8 cellular contexts compared by ENCODE assay signal in the genomic region with DNA sequence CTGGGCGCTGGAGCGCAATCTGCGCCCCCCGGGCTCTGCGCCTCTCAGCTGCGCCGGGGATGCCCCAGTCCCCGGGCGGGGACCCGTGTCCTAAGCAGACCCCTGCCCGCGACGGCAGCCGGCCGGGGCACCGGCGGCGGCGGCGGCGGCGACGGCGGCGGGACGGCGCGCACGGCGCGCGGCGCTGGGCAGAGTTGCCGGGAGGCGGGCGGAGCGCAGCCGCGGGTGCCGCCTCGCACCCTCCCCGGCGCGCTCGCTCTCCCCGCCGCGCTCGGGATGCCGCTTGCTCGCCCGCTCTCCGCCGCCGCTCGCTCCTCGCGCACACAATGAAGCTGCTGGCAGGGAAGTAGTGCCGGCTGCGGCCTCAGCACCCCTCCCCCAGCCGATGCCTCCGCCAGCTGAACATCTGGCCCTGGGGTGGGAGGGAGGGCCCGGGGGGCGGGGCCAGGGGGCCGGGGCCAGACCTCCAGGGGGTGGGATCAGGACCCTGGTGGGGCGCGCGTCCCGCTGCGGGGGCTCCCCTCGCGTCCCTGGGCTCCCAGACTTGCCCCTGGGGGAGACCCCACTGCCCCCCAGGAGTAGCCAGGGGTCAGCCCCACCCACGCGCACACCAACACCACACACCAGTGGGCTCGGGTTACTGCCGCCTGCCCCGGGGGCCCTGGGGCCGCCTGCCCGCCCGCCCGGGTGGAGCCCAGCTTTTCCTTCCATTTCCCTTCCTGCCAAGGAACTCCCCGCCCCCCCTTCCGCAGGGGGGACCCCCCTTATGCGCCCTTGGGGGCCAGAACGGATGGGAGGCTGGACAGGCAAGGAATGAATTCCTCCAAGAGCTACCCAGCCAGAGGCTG. TPM values are rescaled to one million over a fixed set of nuclear protein-coding genes. Genes with fewer than 3 reads are reported as not detected.
DNase-seq lines count a peak whose midpoint lies in the region; ATAC-seq and TF ChIP-seq lines count a peak whose summit lies in the region.

A gene (minus strand): TSS at position 328 of the 848 bp plus-strand sequence. CDS start 708 bp downstream, outside the sequence.

- in situ Hi-C loops in KBM-7 (cut with MboI; ENCODE audit: low pct_unique_long_range_greater_than_20kb, low sequenced_read_pairs): no loop called here

- H3K27me3 ChIP-seq in DND-41 (ENCODE audit: insufficient read depth, low read length, poor library complexity): no peaks in the 10 kb centered on the region
- H3K27me3 ChIP-seq in PC-9 (ENCODE audit: insufficient read depth, low read depth): no peaks in the 10 kb centered on the region
- peaks cover 0 to 32% (median 0%) of the 10 kb centered on the region in 3 donors for H3K27me3 ChIP-seq in stomach

- TF ChIP-seq CTCF in DND-41 (IDR thresholded peaks at IDR 0.05; ENCODE audit: borderline replicate concordance, extremely low read depth, low read length, poor library complexity, severe bottlenecking) (no peak), PC-9 (conservative IDR thresholded peaks at IDR 0.05) (no peak), natural killer cell (IDR thresholded peaks at IDR 0.05) (no peak), stomach (IDR thresholded peaks at IDR 0.05) (no peak)

- POLR2A ChIA-PET in PC-9 (lab: Charles Lee; ENCODE audit: unreplicated experiment): interaction anchor here (0.7 kb wide), 1 partner anchor 15 kb away, joined by 3 read pairs; no protein-coding TSS in a partner anchor

- H4K20me1 ChIP-seq in DND-41 (ENCODE audit: insufficient read depth, low read length) (peaks cover 4% of the 10 kb centered on the region; the same call in 1 of the 2 replicates), PC-9 (ENCODE audit: insufficient read depth) (no peaks in the 10 kb centered on the region)

- H3K27me3 Mint-ChIP-seq in activated T-helper 2 cell treated with anti-CD3 and anti-CD28 coated beads, Interferon-gamma antibody, Interleukin-2, Interleukin-4, amounts not matched to agents 10 μg/mL and 5 μg/mL and 100 μg/mL, durations not matched to agents 14 hours and 24 hours and 36 hours (ENCODE audit: low read depth): peaks cover 15% of the 10 kb centered on the region
- peaks cover 0 to 5% of the 10 kb centered on the region in 2 donors for H3K27me3 Mint-ChIP-seq in natural killer cell (ENCODE audit: low read depth in 2 of 2)

- intact Hi-C loops in PC-9 (cut with micrococcal nuclease; ENCODE audit: unreplicated experiment) (loop anchor here (5.0 kb wide), 1 partner anchor 45 kb away; no protein-coding TSS in a partner anchor), natural killer cell (cut with micrococcal nuclease) (loop anchor here (5.0 kb wide), 2 partner anchors 45 to 230 kb away; no protein-coding TSS in a partner anchor), stomach (cut with DNase I; ENCODE audit: low total_unique reads) (no loop called here)
- intact Hi-C loops in activated T-helper 2 cell treated with anti-CD3 and anti-CD28 coated beads, Interferon-gamma antibody, Interleukin-2, Interleukin-4, amounts not matched to agents 10 μg/mL and 5 μg/mL and 100 μg/mL, durations not matched to agents 14 hours and 24 hours and 36 hours (cut with micrococcal nuclease): no loop called here

- H3K27ac ChIP-seq in DND-41 (ENCODE audit: low read length) (peak within 1 kb of the TSS; percentile 55; the same call in 1 of the 2 replicates), PC-9 (no peak within 1 kb of the TSS), stomach (peak within 1 kb of the TSS; percentile 62 to 85 (median 81))

- DNase-seq in DND-41 (peak; percentile 92), KBM-7 (peak; percentile 79), PC-9 (peak; percentile 62 to 83), fibroblast of peridontal ligament (ENCODE audit: extremely low read depth) (peak; percentile 77), natural killer cell (peak; percentile 45), stomach (peak; percentile 77), cortex of kidney (lab: John Stamatoyannopoulos, UW) (no peak)
- peak; percentile 54 for DNase-seq in activated T-helper 2 cell treated with anti-CD3 and anti-CD28 coated beads, Interferon-gamma antibody, Interleukin-2, Interleukin-4, amounts not matched to agents 10 μg/mL and 5 μg/mL and 100 μg/mL, durations not matched to agents 14 hours and 24 hours and 36 hours (ENCODE audit: low spot score)

- H3K4me3 ChIP-seq in DND-41 (ENCODE audit: low read depth in 1 of 2, low read length in 2 of 2): peak within 1 kb of the TSS; percentile 47 to 71
- peak within 1 kb of the TSS; percentile 62 for H3K4me3 ChIP-seq in PC-9
- peak within 1 kb of the TSS; percentile 50 to 56 (median 52) for H3K4me3 ChIP-seq in stomach

- peaks cover 25% of the 10 kb centered on the region for H3K4me1 ChIP-seq in DND-41 (ENCODE audit: insufficient read depth, low read length)
- peaks cover 42% of the 10 kb centered on the region for H3K4me1 ChIP-seq in PC-9 (replicated peaks; ENCODE audit: insufficient read depth)
- H3K4me1 ChIP-seq in stomach: peaks cover 51 to 59% (median 58%) of the 10 kb centered on the region in 4 donors

- peaks cover 41% of the 10 kb centered on the region for H3F3A ChIP-seq in PC-9 (ENCODE audit: insufficient read depth, low read depth)

- no peak within 1 kb of the TSS for H3K27ac Mint-ChIP-seq in activated T-helper 2 cell treated with anti-CD3 and anti-CD28 coated beads, Interferon-gamma antibody, Interleukin-2, Interleukin-4, amounts not matched to agents 10 μg/mL and 5 μg/mL and 100 μg/mL, durations not matched to agents 14 hours and 24 hours and 36 hours
- H3K27ac Mint-ChIP-seq in natural killer cell: peak within 1 kb of the TSS in 1 of 2 donors; percentile 58

- H3K4me3 Mint-ChIP-seq in activated T-helper 2 cell treated with anti-CD3 and anti-CD28 coated beads, Interferon-gamma antibody, Interleukin-2, Interleukin-4, amounts not matched to agents 10 μg/mL and 5 μg/mL and 100 μg/mL, durations not matched to agents 14 hours and 24 hours and 36 hours (ENCODE audit: low read depth): peak within 1 kb of the TSS; percentile 77
- peak within 1 kb of the TSS; percentile 91 for H3K4me3 Mint-ChIP-seq in natural killer cell

- H2AFZ ChIP-seq in DND-41 (ENCODE audit: low read depth, low read length) (peak within 1 kb of the TSS; percentile 78), PC-9 (0 out of 2 replicates have a peak within 1 kb of the TSS, but pooled peaks have one; percentile 53)

- BruUV-seq in PC-9 (replicated peaks; lab: Mats Ljungman, UMichigan): no TSS peak

- no peaks in the 10 kb centered on the region for H3K9me3 ChIP-seq in DND-41 (ENCODE audit: insufficient read depth, low read length, severe bottlenecking)
- H3K9me3 ChIP-seq in PC-9 (ENCODE audit: insufficient read depth, low read depth): no peaks in the 10 kb centered on the region
- H3K9me3 ChIP-seq in stomach: no peaks in the 10 kb centered on the region

- peaks cover 4% of the 10 kb centered on the region for H3K4me1 Mint-ChIP-seq in activated T-helper 2 cell treated with anti-CD3 and anti-CD28 coated beads, Interferon-gamma antibody, Interleukin-2, Interleukin-4, amounts not matched to agents 10 μg/mL and 5 μg/mL and 100 μg/mL, durations not matched to agents 14 hours and 24 hours and 36 hours (ENCODE audit: low read depth)
- H3K4me1 Mint-ChIP-seq in natural killer cell: peaks cover 0 to 32% of the 10 kb centered on the region in 2 donors

- H3K9ac ChIP-seq in DND-41 (ENCODE audit: low read depth, low read length): peak within 1 kb of the TSS; percentile 65

- no peak for TF ChIP-seq POLR2A in stomach (IDR thresholded peaks at IDR 0.05)

- no peaks in the 10 kb centered on the region for H3K9me2 ChIP-seq in PC-9 (ENCODE audit: insufficient read depth)

- TF ChIP-seq EP300 in stomach (IDR thresholded peaks at IDR 0.05): no peak

- 0 to 6% (median 1%) methylated on average over 6 to 80 of the region's 85 CpGs for WGBS in stomach, 5 donors

- no peaks in the 10 kb centered on the region for H3K36me3 ChIP-seq in DND-41 (ENCODE audit: insufficient read depth, low read length)
- H3K36me3 ChIP-seq in PC-9 (ENCODE audit: low read depth): no peaks in the 10 kb centered on the region
- H3K36me3 ChIP-seq in stomach: peaks cover 0 to 2% (median 0%) of the 10 kb centered on the region in 4 donors

- no peaks in the 10 kb centered on the region for H3K36me3 Mint-ChIP-seq in activated T-helper 2 cell treated with anti-CD3 and anti-CD28 coated beads, Interferon-gamma antibody, Interleukin-2, Interleukin-4, amounts not matched to agents 10 μg/mL and 5 μg/mL and 100 μg/mL, durations not matched to agents 14 hours and 24 hours and 36 hours (ENCODE audit: low read depth)
- H3K36me3 Mint-ChIP-seq in natural killer cell: no peaks in the 10 kb centered on the region

- CTCF ChIA-PET in PC-9 (lab: Charles Lee): interaction anchor here (1.1 to 2.0 kb wide), 2 partner anchors 18 to 29 kb away, joined by 9 to 18 read pairs; no protein-coding TSS in a partner anchor

- ATAC-seq in DND-41 (ENCODE audit: insufficient read depth, low read depth) (peak; percentile 78), natural killer cell (peak; percentile 60 to 73 (median 71))

- peak within 1 kb of the TSS; percentile 99 for H3K4me2 ChIP-seq in DND-41 (ENCODE audit: insufficient read depth, low read length)
- peak within 1 kb of the TSS; percentile 81 for H3K4me2 ChIP-seq in PC-9

- H3K79me2 ChIP-seq in DND-41 (ENCODE audit: insufficient read depth, low read length) (no peaks in the 10 kb centered on the region), PC-9 (ENCODE audit: low read depth) (no peaks in the 10 kb centered on the region)

- no peaks in the 10 kb centered on the region for H3K9me3 Mint-ChIP-seq in activated T-helper 2 cell treated with anti-CD3 and anti-CD28 coated beads, Interferon-gamma antibody, Interleukin-2, Interleukin-4, amounts not matched to agents 10 μg/mL and 5 μg/mL and 100 μg/mL, durations not matched to agents 14 hours and 24 hours and 36 hours
- no peaks in the 10 kb centered on the region for H3K9me3 Mint-ChIP-seq in natural killer cell

RNA-seq across cellular contexts. Expression of the gene that starts here (rescaled TPM):
- total RNA-seq in PC-9 (2021) (3.4 and 5.2 TPM in 2 replicates), natural killer cell (not detected), stomach (1 to 10 TPM in 1 of 5 donors, under 1 TPM in 1, not detected in 3; 0.58 to 1.1 TPM)
- 0.41 and 0.43 TPM in 2 replicates for total RNA-seq in activated T-helper 2 cell treated with anti-CD3 and anti-CD28 coated beads, Interferon-gamma antibody, Interleukin-2, Interleukin-4, amounts not matched to agents 10 μg/mL and 5 μg/mL and 100 μg/mL, durations not matched to agents 14 hours and 24 hours and 36 hours
- 1 to 10 TPM in 1 of 3 donors, under 1 TPM in 2; 0.35 to 1.6 (median 0.92) TPM for polyA plus RNA-seq in stomach

Comparison
In these comparisons a context has a peak if more than half of its experiments do, and no peak if none do; other contexts are left out.
1. Peak in DNase-seq in activated T-helper 2 cell treated with anti-CD3 and anti-CD28 coated beads, Interferon-gamma antibody, Interleukin-2, Interleukin-4, amounts not matched to agents 10 μg/mL and 5 μg/mL and 100 μg/mL, durations not matched to agents 14 hours and 24 hours and 36 hours; RNA of the gene not detected or under 1 TPM.
2. Peak in DNase-seq and ATAC-seq in natural killer cell; RNA of the gene not detected or under 1 TPM.
3. intact Hi-C loops: an anchor here in PC-9 (5.0 kb wide) and natural killer cell (5.0 kb wide); none called in activated T-helper 2 cell treated with anti-CD3 and anti-CD28 coated beads, Interferon-gamma antibody, Interleukin-2, Interleukin-4, amounts not matched to agents 10 μg/mL and 5 μg/mL and 100 μg/mL, durations not matched to agents 14 hours and 24 hours and 36 hours and stomach.